In genomic region chr10:96686514-96686913, GRCh38 we compare ENCODE assay signal across 21 cellular contexts. TPM values are rescaled to one million over a fixed set of nuclear protein-coding genes. Genes with fewer than 3 reads are reported as not detected.
A peak's percentile ranks its signal among the peaks of the same experiment; 100 is the strongest.
DNase-seq lines count a peak whose midpoint lies in the region; ATAC-seq, FAIRE-seq and TF ChIP-seq lines count a peak whose summit lies in the region.
"Had no signal": no experiment of that assay in that cellular context is flagged by ENCODE, and none has a peak within 500 bp of the region (broad histone marks: within the 10 kb centered on the region; RNA-seq: fewer than 3 reads in every experiment).

No MANE protein-coding gene starts in this region.

- FAIRE-seq in GM12891 (lab: Jason Lieb, UNC) (peak; percentile 26), frontal cortex (lab: Jason Lieb, UNC) (no peak)
- FAIRE-seq: H1, RCC 7860 had no signal

- in situ Hi-C loops in GM13976 (cut with MboI; ENCODE audit: low sequenced_read_pairs, unreplicated experiment), result no loop called here

- H3K27me3 ChIP-seq in OCI-LY1 (ENCODE audit: insufficient read depth, low read length), result no peaks in the 10 kb centered on the region
- H3K27me3 ChIP-seq: MG63, SJCRH30 had no signal

- no peak overlapping the region for H3K4me3 Mint-ChIP-seq in natural killer cell treated with Interleukin-12 subunit alpha and Interleukin-12 subunit beta and Interleukin-15 and Interleukin-18, amount 100 ng/mL, for 72 hours
- H3K4me3 Mint-ChIP-seq: CD8-positive, alpha-beta T cell had no signal

- TF ChIP-seq CTCF in OCI-LY1 (IDR thresholded peaks at IDR 0.05; ENCODE audit: low read length) (no peak), GM13976 (IDR thresholded peaks at IDR 0.05; ENCODE audit: borderline replicate concordance, control extremely low read depth, extremely low read depth, insufficient read depth, missing control alignments) (no peak)

- H3K4me2 ChIP-seq in OCI-LY1 (ENCODE audit: low read length), result peak overlapping the region; percentile 41

- peaks cover 88 to 91% of the 10 kb centered on the region in 2 donors for H3K4me1 Mint-ChIP-seq in natural killer cell treated with Interleukin-12 subunit alpha and Interleukin-12 subunit beta and Interleukin-15 and Interleukin-18, amount 100 ng/mL, for 72 hours (ENCODE audit: low read depth in 2 of 2)

- no peaks in the 10 kb centered on the region for H3F3A ChIP-seq in OCI-LY1 (ENCODE audit: insufficient read depth, low read length)

- no peaks in the 10 kb centered on the region for H4K20me1 ChIP-seq in OCI-LY1 (ENCODE audit: insufficient read depth, low read length)

- DNase-seq in GM12891 (ENCODE audit: insufficient read length, low spot score) (no peak), frontal cortex (ENCODE audit: low spot score in 2 of 2) (no peak), GM13976 (ENCODE audit: low spot score) (no peak)
- no peak for DNase-seq in natural killer cell treated with Interleukin-12 subunit alpha and Interleukin-12 subunit beta and Interleukin-15 and Interleukin-18, amount 100 ng/mL, for 72 hours (ENCODE audit: low spot score)
- DNase-seq: C1 segment of cervical spinal cord; Calu3; CD8-positive, alpha-beta T cell; GDM1; MG63; NCI-H1417; NCI-H187; NCI-H446; NCI-H526; OCI-M1; SJCRH30 had no signal

- peak overlapping the region; percentile 40 for H3K27ac ChIP-seq in OCI-LY1 (ENCODE audit: low read depth, low read length, poor library complexity, severe bottlenecking)
- H3K27ac ChIP-seq: SJCRH30 had no signal

- peaks cover 65% of the 10 kb centered on the region for H3K4me1 ChIP-seq in OCI-LY1 (ENCODE audit: insufficient read depth, low read length, severe bottlenecking)

- H3K27me3 Mint-ChIP-seq in natural killer cell treated with Interleukin-12 subunit alpha and Interleukin-12 subunit beta and Interleukin-15 and Interleukin-18, amount 100 ng/mL, for 72 hours, result no peaks in the 10 kb centered on the region

- no peak for TF ChIP-seq POLR2A in GM12891 (IDR thresholded peaks at IDR 0.05; ENCODE audit: low read depth, low read length)

- H3K36me3 Mint-ChIP-seq in natural killer cell treated with Interleukin-12 subunit alpha and Interleukin-12 subunit beta and Interleukin-15 and Interleukin-18, amount 100 ng/mL, for 72 hours, result peaks cover 21% of the 10 kb centered on the region
- H3K36me3 Mint-ChIP-seq: CD8-positive, alpha-beta T cell had no signal

- H3K27ac Mint-ChIP-seq in natural killer cell treated with Interleukin-12 subunit alpha and Interleukin-12 subunit beta and Interleukin-15 and Interleukin-18, amount 100 ng/mL, for 72 hours, result peak overlapping the region; percentile 65 to 86
- H3K27ac Mint-ChIP-seq: CD8-positive, alpha-beta T cell had no signal

- H3K9me3 ChIP-seq in OCI-LY1 (ENCODE audit: low read length), result no peaks in the 10 kb centered on the region
- H3K9me3 ChIP-seq: MG63, SJCRH30 had no signal

- H3K9me3 Mint-ChIP-seq in natural killer cell treated with Interleukin-12 subunit alpha and Interleukin-12 subunit beta and Interleukin-15 and Interleukin-18, amount 100 ng/mL, for 72 hours, result peaks cover 10% of the 10 kb centered on the region
- H3K9me3 Mint-ChIP-seq: CD8-positive, alpha-beta T cell had no signal

- H3K4me3 ChIP-seq in OCI-LY1 (ENCODE audit: low read depth, low read length, poor library complexity, severe bottlenecking), result peak overlapping the region; percentile 17
- H3K4me3 ChIP-seq: MG63, SJCRH30 had no signal

- H3K9ac ChIP-seq in OCI-LY1 (ENCODE audit: low read length), result no peak overlapping the region; the same call in 1 of the 2 replicates

- peaks cover 44% of the 10 kb centered on the region for H3K36me3 ChIP-seq in OCI-LY1 (ENCODE audit: insufficient read depth, low read length)
- H3K36me3 ChIP-seq: MG63, SJCRH30 had no signal

- no peak overlapping the region for H2AFZ ChIP-seq in OCI-LY1 (ENCODE audit: low read length)

- H3K9me2 ChIP-seq in OCI-LY1 (ENCODE audit: low read depth, low read length), result no peaks in the 10 kb centered on the region

- peaks cover 92% of the 10 kb centered on the region for H3K79me2 ChIP-seq in OCI-LY1 (ENCODE audit: insufficient read depth, low read length)

- no peak for ATAC-seq in natural killer cell treated with Interleukin-12 subunit alpha and Interleukin-12 subunit beta and Interleukin-15 and Interleukin-18, amount 100 ng/mL, for 72 hours
- ATAC-seq in HG02973 (IDR thresholded peaks at IDR 0.05; ENCODE audit: unreplicated experiment), result no peak
- no peak for ATAC-seq in GM21381 (IDR thresholded peaks at IDR 0.05; ENCODE audit: unreplicated experiment)
- ATAC-seq: CD8-positive, alpha-beta T cell; HCT116 had no signal

TF ChIP-seq in GM12891, 5 proteins besides CTCF, POLR2A, EP300 and RAD21:
- TF ChIP-seq POU2F2 (IDR thresholded peaks at IDR 0.05; ENCODE audit: low read depth, low read length) (no peak), TAF1 (IDR thresholded peaks at IDR 0.05; ENCODE audit: low read depth, low read length) (no peak), PAX5 (IDR thresholded peaks at IDR 0.05; ENCODE audit: insufficient read depth, low read length, severe bottlenecking) (no peak), SPI1 (IDR thresholded peaks at IDR 0.05; ENCODE audit: low read depth, low read length) (no peak), POLR2AphosphoS5 (IDR thresholded peaks at IDR 0.05; ENCODE audit: low read depth, low read length) (no peak)

RNA-seq across cellular contexts. Expression of gene PIK3AP1, which starts 33.8 kb away (rescaled TPM):
- 73.5 TPM for polyA plus RNA-seq in GM12891 (2012; ENCODE audit: low read depth, missing spikeins)
- total RNA-seq in natural killer cell treated with Interleukin-12 subunit alpha and Interleukin-12 subunit beta and Interleukin-15 and Interleukin-18, amount 100 ng/mL, for 72 hours, result 100 to 1,000 TPM; 147 to 383 TPM
- 4.5 TPM for total RNA-seq in frontal cortex

Comparison
In these comparisons a context has a peak if more than half of its experiments do, and no peak if none do; other contexts are left out.
1. RNA of gene PIK3AP1, which starts 33.8 kb away (total RNA-seq): 147 to 383 TPM in natural killer cell treated with Interleukin-12 subunit alpha and Interleukin-12 subunit beta and Interleukin-15 and Interleukin-18, amount 100 ng/mL, for 72 hours; 4.5 TPM in frontal cortex (single experiment); every median in the first group is over 10 times any median in the second.